ENCODE assay signal across 8 cellular contexts in genomic region chr9:136538599-136539426, GRCh38. TPM values are rescaled to one million over a fixed set of nuclear protein-coding genes. Genes with fewer than 3 reads are reported as not detected.
A peak's percentile ranks its signal among the peaks of the same experiment; 100 is the strongest.
DNase-seq lines count a peak whose midpoint lies in the region; ATAC-seq and TF ChIP-seq lines count a peak whose summit lies in the region.

No MANE protein-coding gene starts in this region.

- H3K23ac ChIP-seq in mesendoderm (ENCODE audit: low read length), result no peak overlapping the region

- no peaks in the 10 kb centered on the region for H3K36me3 ChIP-seq in breast epithelium
- peaks cover 0 to 55% of the 10 kb centered on the region in 2 donors for H3K36me3 ChIP-seq in gastroesophageal sphincter
- no peaks in the 10 kb centered on the region for H3K36me3 ChIP-seq in mesendoderm (ENCODE audit: control insufficient read depth, insufficient read depth, low read length)
- no peaks in the 10 kb centered on the region for H3K36me3 ChIP-seq in BE2C

- peaks cover 0 to 3% of the 10 kb centered on the region in 2 donors for H3K4me1 ChIP-seq in breast epithelium
- H3K4me1 ChIP-seq in gastroesophageal sphincter, result peaks cover 0 to 97% (median 56%) of the 10 kb centered on the region in 3 donors
- H3K4me1 ChIP-seq in mesendoderm (ENCODE audit: control insufficient read depth, low read depth, low read length), result no peaks in the 10 kb centered on the region
- H3K4me1 ChIP-seq in BE2C, result no peaks in the 10 kb centered on the region

- 61 to 75% methylated on average over 7 to 10 of the region's 24 CpGs for WGBS in gastroesophageal sphincter (ENCODE audit: low coverage in 1 of 2), 2 donors
- no CpG with 5 or more reads among the region's 24 CpGs for WGBS in mesendoderm (ENCODE audit: extremely low coverage, insufficient coverage, low lambda C conversion rate)

- H2AK5ac ChIP-seq in mesendoderm (ENCODE audit: low read length), result no peak overlapping the region

- H3K9me3 ChIP-seq in breast epithelium (no peaks in the 10 kb centered on the region), gastroesophageal sphincter (no peaks in the 10 kb centered on the region), BE2C (no peaks in the 10 kb centered on the region)

- CTCF ChIA-PET in MCF 10A (lab: Yijun Ruan, JAX), result interaction anchor here (0.8 to 3.0 kb wide), 4 partner anchors 10 to 93 kb away, joined by 3 to 13 read pairs (median 4); no protein-coding TSS in a partner anchor
- CTCF ChIA-PET in activated CD4-positive, alpha-beta memory T cell treated with anti-CD3 and anti-CD28 coated beads for 36 hours (lab: Charles Lee), result interaction anchor here (0.9 to 2.8 kb wide), 6 partner anchors 51 to 531 kb away, joined by 3 to 24 read pairs (median 3); partner anchors contain the start of gene SAPCD2

- no peak overlapping the region for H2BK15ac ChIP-seq in mesendoderm (replicated peaks; ENCODE audit: low read depth)

- no peak overlapping the region for H3K9ac ChIP-seq in mesendoderm (ENCODE audit: low read length)

- POLR2A ChIA-PET in MCF 10A (lab: Yijun Ruan, JAX), result interaction anchor here (0.6 to 2.0 kb wide), 4 partner anchors 10 to 190 kb away, joined by 3 to 13 read pairs (median 4); no protein-coding TSS in a partner anchor
- POLR2A ChIA-PET in activated CD4-positive, alpha-beta memory T cell treated with anti-CD3 and anti-CD28 coated beads for 36 hours (lab: Charles Lee), result interaction anchor here (0.6 to 2.5 kb wide), 13 partner anchors 8 to 576 kb away, joined by 3 to 12 read pairs (median 4); partner anchors contain the start of genes DPP7, ENTR1 and PMPCA

- TF ChIP-seq CTCF in breast epithelium (IDR thresholded peaks at IDR 0.05) (no peak), MCF 10A (IDR thresholded peaks at IDR 0.05; ENCODE audit: unreplicated experiment) (no peak), gastroesophageal sphincter (IDR thresholded peaks at IDR 0.05) (no peak), BE2C (IDR thresholded peaks at IDR 0.05; ENCODE audit: low read depth, low read length) (no peak)

- no peak overlapping the region for H3K4ac ChIP-seq in mesendoderm (ENCODE audit: low read depth, low read length)

- ATAC-seq in gastroesophageal sphincter, result peak; percentile 40

- intact Hi-C loops in breast epithelium (cut with DNase I; ENCODE audit: low total_unique reads) (no loop called here), MCF 10A (cut with micrococcal nuclease) (no loop called here)
- intact Hi-C loops in activated CD4-positive, alpha-beta memory T cell treated with anti-CD3 and anti-CD28 coated beads for 36 hours (cut with micrococcal nuclease), result loop anchor here (1.0 to 10.0 kb wide), 5 partner anchors 56 to 632 kb away; partner anchors contain the start of genes CAMSAP1, SEC16A, TMEM141 and TRAF2

- peaks cover 9% of the 10 kb centered on the region for H3K79me1 ChIP-seq in mesendoderm (ENCODE audit: low read length)

- peaks cover 11% of the 10 kb centered on the region for H3K4me1 Mint-ChIP-seq in MCF 10A (ENCODE audit: insufficient read depth, unreplicated experiment)
- peaks cover 74% of the 10 kb centered on the region for H3K4me1 Mint-ChIP-seq in activated CD4-positive, alpha-beta memory T cell treated with anti-CD3 and anti-CD28 coated beads for 36 hours (ENCODE audit: low read depth)

- no peak overlapping the region for H2BK120ac ChIP-seq in mesendoderm (ENCODE audit: low read depth, low read length)

- no peak overlapping the region for H2BK5ac ChIP-seq in mesendoderm (ENCODE audit: low read length)

- H3K27me3 Mint-ChIP-seq in MCF 10A (ENCODE audit: insufficient read depth, unreplicated experiment), result no peaks in the 10 kb centered on the region
- no peaks in the 10 kb centered on the region for H3K27me3 Mint-ChIP-seq in activated CD4-positive, alpha-beta memory T cell treated with anti-CD3 and anti-CD28 coated beads for 36 hours

- no peak for DNase-seq in breast epithelium (ENCODE audit: low spot score in 2 of 2)
- no peak for DNase-seq in MCF 10A (ENCODE audit: unreplicated experiment)
- DNase-seq in activated CD4-positive, alpha-beta memory T cell treated with anti-CD3 and anti-CD28 coated beads for 36 hours, result peak; percentile 90
- peak; percentile 53 to 71 for DNase-seq in stimulated activated CD4-positive, alpha-beta T cell treated with anti-CD3 and anti-CD28 coated beads, Interleukin-4, amount 100 ng/mL, for 48 hours (ENCODE audit: low read depth in 2 of 2)
- DNase-seq in mesendoderm, result no peak
- no peak for DNase-seq in BE2C
- no peak for DNase-seq in NCI-H82 (lab: John Stamatoyannopoulos, UW)

- no peak overlapping the region for H4K5ac ChIP-seq in mesendoderm (ENCODE audit: low read length)

- no peak for TF ChIP-seq POLR2A in breast epithelium (IDR thresholded peaks at IDR 0.05)
- TF ChIP-seq POLR2A in gastroesophageal sphincter (IDR thresholded peaks at IDR 0.05), result no peak

- H3K4me3 Mint-ChIP-seq in MCF 10A (ENCODE audit: unreplicated experiment), result no peak overlapping the region
- peak overlapping the region; percentile 78 for H3K4me3 Mint-ChIP-seq in activated CD4-positive, alpha-beta memory T cell treated with anti-CD3 and anti-CD28 coated beads for 36 hours

- H3K27ac Mint-ChIP-seq in MCF 10A (ENCODE audit: low read depth, unreplicated experiment), result no peak overlapping the region
- peak overlapping the region; percentile 99 for H3K27ac Mint-ChIP-seq in activated CD4-positive, alpha-beta memory T cell treated with anti-CD3 and anti-CD28 coated beads for 36 hours

- peaks cover 53% of the 10 kb centered on the region for H3K36me3 Mint-ChIP-seq in MCF 10A (ENCODE audit: insufficient read depth, unreplicated experiment)
- peaks cover 30% of the 10 kb centered on the region for H3K36me3 Mint-ChIP-seq in activated CD4-positive, alpha-beta memory T cell treated with anti-CD3 and anti-CD28 coated beads for 36 hours

- no peak overlapping the region for H3K4me2 ChIP-seq in mesendoderm (ENCODE audit: low read length)

- no peak overlapping the region for H3K56ac ChIP-seq in mesendoderm (ENCODE audit: low read length)

- no peaks in the 10 kb centered on the region for H3K27me3 ChIP-seq in breast epithelium
- H3K27me3 ChIP-seq in gastroesophageal sphincter, result no peaks in the 10 kb centered on the region
- H3K27me3 ChIP-seq in mesendoderm (ENCODE audit: insufficient read depth, low read length, poor library complexity), result no peaks in the 10 kb centered on the region
- peaks cover 11% of the 10 kb centered on the region for H3K27me3 ChIP-seq in BE2C

- H3K18ac ChIP-seq in mesendoderm (ENCODE audit: low read length), result no peak overlapping the region

- no peak overlapping the region for H4K8ac ChIP-seq in mesendoderm (ENCODE audit: low read depth, low read length)

- no TSS peak for BruUV-seq in MCF 10A (replicated peaks; lab: Mats Ljungman, UMichigan)

- H3K4me3 ChIP-seq in breast epithelium (peak overlapping the region in 2 of 3 donors; percentile 4 to 30), gastroesophageal sphincter (peak overlapping the region in 1 of 2 donors; percentile 10), mesendoderm (ENCODE audit: low read length) (no peak overlapping the region), BE2C (ENCODE audit: low read depth, low read length) (no peak overlapping the region)

- no peaks in the 10 kb centered on the region for H3K9me3 Mint-ChIP-seq in MCF 10A (ENCODE audit: unreplicated experiment)
- H3K9me3 Mint-ChIP-seq in activated CD4-positive, alpha-beta memory T cell treated with anti-CD3 and anti-CD28 coated beads for 36 hours, result no peaks in the 10 kb centered on the region

- no peak for TF ChIP-seq EP300 in gastroesophageal sphincter (IDR thresholded peaks at IDR 0.05)

- peaks cover 19% of the 10 kb centered on the region for H3K79me2 ChIP-seq in mesendoderm (ENCODE audit: control insufficient read depth, insufficient read depth, low read length)

- peak overlapping the region; percentile 57 to 82 for H3K27ac ChIP-seq in breast epithelium
- H3K27ac ChIP-seq in gastroesophageal sphincter, result peak overlapping the region in 3 of 4 donors; percentile 84 to 100 (median 94)
- no peak overlapping the region for H3K27ac ChIP-seq in mesendoderm (ENCODE audit: low read depth, low read length)

RNA-seq across cellular contexts. Expression of gene NOTCH1, which starts 7.0 kb away (rescaled TPM):
- total RNA-seq in breast epithelium, result 10 to 100 TPM; 12.6 to 33.8 (median 21.1) TPM
- total RNA-seq in MCF 10A (2022), result 37.5 and 53.4 TPM in 2 replicates
- total RNA-seq in activated CD4-positive, alpha-beta memory T cell treated with anti-CD3 and anti-CD28 coated beads for 36 hours, result 10 to 100 TPM; 67.0 to 68.3 TPM
- 10 to 100 TPM; 31.1 to 72.1 (median 44.0) TPM for total RNA-seq in gastroesophageal sphincter
- polyA plus RNA-seq in mesendoderm (2013, experiment 1 of 2), result 14.3 TPM
- polyA plus RNA-seq in mesendoderm (2013, experiment 2 of 2), result 14.2 TPM
- polyA plus RNA-seq in BE2C (2012; ENCODE audit: insufficient read depth, insufficient read length, low read depth), result 0.91 TPM

RNA-seq across cellular contexts. Expression of gene SEC16A, which starts 56.0 kb away (rescaled TPM):
- total RNA-seq in breast epithelium, result 10 to 100 TPM; 41.9 to 55.1 (median 42.9) TPM
- 85.8 and 88.8 TPM in 2 replicates for total RNA-seq in MCF 10A (2022)
- 10 to 100 TPM; 54.1 to 57.0 TPM for total RNA-seq in activated CD4-positive, alpha-beta memory T cell treated with anti-CD3 and anti-CD28 coated beads for 36 hours
- 10 to 100 TPM; 35.5 to 71.0 (median 50.5) TPM for total RNA-seq in gastroesophageal sphincter
- 23.8 TPM for polyA plus RNA-seq in mesendoderm (2013, experiment 1 of 2)
- polyA plus RNA-seq in mesendoderm (2013, experiment 2 of 2), result 22.3 TPM
- polyA plus RNA-seq in BE2C (2012; ENCODE audit: insufficient read depth, insufficient read length, low read depth), result 70.2 TPM

Comparison
In these comparisons a context has a peak if more than half of its experiments do, and no peak if none do; other contexts are left out.
1. DNase-seq: peak in activated CD4-positive, alpha-beta memory T cell treated with anti-CD3 and anti-CD28 coated beads for 36 hours (single experiment) and stimulated activated CD4-positive, alpha-beta T cell treated with anti-CD3 and anti-CD28 coated beads, Interleukin-4, amount 100 ng/mL, for 48 hours (2 of 2); none in breast epithelium (0 of 2), MCF 10A (single experiment), mesendoderm (single experiment), BE2C (single experiment) and NCI-H82 (single experiment).
2. H3K4me3 ChIP-seq: peak in breast epithelium (2 of 3); none in mesendoderm (single experiment) and BE2C (single experiment).